In the genomic region with DNA sequence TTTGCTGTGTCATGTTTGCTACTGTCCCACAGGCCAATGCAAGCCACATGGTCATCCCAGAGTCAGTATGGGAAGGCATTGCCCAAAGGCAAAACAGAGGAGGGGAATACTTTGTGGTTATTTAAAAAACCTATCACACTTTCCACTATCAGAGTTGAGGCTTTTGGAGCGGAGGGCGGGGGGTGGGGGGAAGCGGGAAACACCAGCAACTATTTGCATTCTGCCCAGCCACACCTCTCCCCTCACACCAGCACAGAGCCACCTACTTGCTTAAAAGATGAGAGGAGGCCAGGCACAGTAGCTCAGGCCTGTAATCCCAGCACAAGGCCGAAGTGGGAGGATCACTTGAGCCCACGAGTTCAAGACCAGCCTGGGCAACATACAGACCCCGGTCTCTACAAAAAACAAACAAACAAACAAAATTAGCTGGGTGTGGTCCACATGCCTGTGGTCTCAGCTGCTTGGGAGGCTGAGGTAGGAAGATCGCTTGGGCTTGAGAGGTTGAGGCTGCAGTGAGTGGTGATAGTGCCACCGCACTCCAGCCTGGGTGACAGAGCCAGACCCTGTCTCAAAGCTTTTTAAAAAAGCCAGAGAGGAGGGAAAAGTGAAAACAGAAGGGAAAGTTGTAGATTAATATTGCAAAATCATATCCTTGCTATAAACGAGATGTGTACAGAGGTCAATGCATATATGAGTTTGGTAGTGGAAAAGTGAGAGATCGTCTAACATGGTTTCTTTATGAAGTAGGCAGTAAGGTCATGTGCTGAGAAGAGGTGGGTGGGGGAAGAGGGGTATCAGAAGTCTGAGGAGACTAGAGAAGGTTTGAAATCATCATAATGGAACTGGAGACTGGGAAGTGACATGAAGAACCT, we compare ENCODE assay signal across 13 cellular contexts. TPM values are rescaled to one million over a fixed set of nuclear protein-coding genes. Genes with fewer than 3 reads are reported as not detected.
DNase-seq lines count a peak whose midpoint lies in the region; ATAC-seq lines count a peak whose summit lies in the region.
"Had no signal": no experiment of that assay in that cellular context is flagged by ENCODE, and none has a peak within 500 bp of the region (broad histone marks: within the 10 kb centered on the region; RNA-seq: fewer than 3 reads in every experiment).

No MANE protein-coding gene starts in this region.

- no peaks in the 10 kb centered on the region for H3K9me3 Mint-ChIP-seq in activated naive CD4-positive, alpha-beta T cell treated with anti-CD3 and anti-CD28 coated beads for 36 hours
- H3K9me3 Mint-ChIP-seq in activated naive CD8-positive, alpha-beta T cell (ENCODE audit: low read depth): no peaks in the 10 kb centered on the region

- peak overlapping the region; percentile 89 for H3K27ac Mint-ChIP-seq in activated naive CD4-positive, alpha-beta T cell treated with anti-CD3 and anti-CD28 coated beads for 36 hours
- peak overlapping the region; percentile 87 for H3K27ac Mint-ChIP-seq in activated naive CD8-positive, alpha-beta T cell

- peaks cover 30% of the 10 kb centered on the region for H3K4me1 Mint-ChIP-seq in activated naive CD4-positive, alpha-beta T cell treated with anti-CD3 and anti-CD28 coated beads for 36 hours (ENCODE audit: low read depth)
- H3K4me1 Mint-ChIP-seq in activated naive CD8-positive, alpha-beta T cell (ENCODE audit: low read depth): peaks cover 29% of the 10 kb centered on the region

- no peak for DNase-seq in activated naive CD4-positive, alpha-beta T cell treated with anti-CD3 and anti-CD28 coated beads for 36 hours
- DNase-seq in activated naive CD4-positive, alpha-beta T cell (lab: John Stamatoyannopoulos, UW): no peak
- DNase-seq in stimulated activated naive CD8-positive, alpha-beta T cell treated with anti-CD3 and anti-CD28 coated beads, Interleukin-15, Interleukin-2, amounts not matched to agents 100 U/mL and 50 U/mL, for 24 hours: no peak
- DNase-seq: activated CD4-positive, CD25-positive, alpha-beta regulatory T cell treated with anti-CD3 and anti-CD28 coated beads, Interleukin-2, amount 50 U/mL, for 72 hours; DND-41; foreskin fibroblast; MG63; midbrain had no signal

- CTCF ChIA-PET in activated naive CD4-positive, alpha-beta T cell treated with anti-CD3 and anti-CD28 coated beads for 36 hours (lab: Charles Lee): interaction anchor here (1.1 to 1.2 kb wide), 2 partner anchors 12 to 15 kb away, joined by 3 read pairs; no protein-coding TSS in a partner anchor

- ATAC-seq in HG02678 (IDR thresholded peaks at IDR 0.05; ENCODE audit: unreplicated experiment): peak; percentile 14
- peak; percentile 65 for ATAC-seq in stimulated activated naive CD8-positive, alpha-beta T cell treated with anti-CD3 and anti-CD28 coated beads, Interleukin-15, Interleukin-2, amounts not matched to agents 100 U/mL and 50 U/mL, for 24 hours
- ATAC-seq in HG03354 (IDR thresholded peaks at IDR 0.05; ENCODE audit: poor library complexity, severe bottlenecking, unreplicated experiment): no peak
- ATAC-seq in HG03342 (IDR thresholded peaks at IDR 0.05; ENCODE audit: unreplicated experiment): no peak
- no peak for ATAC-seq in GM18873 (IDR thresholded peaks at IDR 0.05; ENCODE audit: low FRiP score, unreplicated experiment)

- intact Hi-C loops in activated naive CD4-positive, alpha-beta T cell treated with anti-CD3 and anti-CD28 coated beads for 36 hours (cut with micrococcal nuclease): loop anchor here (1.0 to 5.0 kb wide), 7 partner anchors 26 to 859 kb away; a partner anchor contains a TSS

- no peak overlapping the region for H3K4me3 Mint-ChIP-seq in activated naive CD4-positive, alpha-beta T cell treated with anti-CD3 and anti-CD28 coated beads for 36 hours
- H3K4me3 Mint-ChIP-seq in activated naive CD8-positive, alpha-beta T cell: peak overlapping the region; percentile 68

- peaks cover 2% of the 10 kb centered on the region for H3K27me3 Mint-ChIP-seq in activated naive CD4-positive, alpha-beta T cell treated with anti-CD3 and anti-CD28 coated beads for 36 hours (ENCODE audit: low read depth)
- no peaks in the 10 kb centered on the region for H3K27me3 Mint-ChIP-seq in activated naive CD8-positive, alpha-beta T cell

- no peaks in the 10 kb centered on the region for H3K36me3 Mint-ChIP-seq in activated naive CD4-positive, alpha-beta T cell treated with anti-CD3 and anti-CD28 coated beads for 36 hours (ENCODE audit: low read depth)
- H3K36me3 Mint-ChIP-seq in activated naive CD8-positive, alpha-beta T cell: no peaks in the 10 kb centered on the region

RNA-seq across cellular contexts. Expression of a gene that starts 1.9 kb away (rescaled TPM):
- total RNA-seq in activated naive CD4-positive, alpha-beta T cell treated with anti-CD3 and anti-CD28 coated beads for 36 hours: under 1 TPM; 0.79 to 0.99 TPM

RNA-seq across cellular contexts. Expression of a gene that starts 26.4 kb away (rescaled TPM):
- total RNA-seq in activated naive CD4-positive, alpha-beta T cell treated with anti-CD3 and anti-CD28 coated beads for 36 hours: 1 to 10 TPM in 1 of 2 experiments, under 1 TPM in 1; 0.94 to 1.9 TPM

Comparison
In these comparisons a context has a peak if more than half of its experiments do, and no peak if none do; other contexts are left out.
1. ATAC-seq: peak in HG02678 (single experiment) and stimulated activated naive CD8-positive, alpha-beta T cell treated with anti-CD3 and anti-CD28 coated beads, Interleukin-15, Interleukin-2, amounts not matched to agents 100 U/mL and 50 U/mL, for 24 hours (single experiment); none in HG03354 (single experiment), HG03342 (single experiment) and GM18873 (single experiment).